Comparison of ENCODE assay signal across 1 cellular context in genomic region chr3:141439589-141439988, GRCh38.
TF ChIP-seq lines count a peak whose summit lies in the region.

No MANE protein-coding gene starts in this region.

TF ChIP-seq in GM23338, 12 proteins besides CTCF, POLR2A, EP300 and RAD21 (continued from another document):
- TF ChIP-seq ETS1 (IDR thresholded peaks at IDR 0.05), result no peak
- no peak for TF ChIP-seq ZNF331 (CRISPR knock-in tag; IDR thresholded peaks at IDR 0.05; ENCODE audit: low read depth)
